Comparison of ENCODE assay signal across 8 cellular contexts in the genomic region with DNA sequence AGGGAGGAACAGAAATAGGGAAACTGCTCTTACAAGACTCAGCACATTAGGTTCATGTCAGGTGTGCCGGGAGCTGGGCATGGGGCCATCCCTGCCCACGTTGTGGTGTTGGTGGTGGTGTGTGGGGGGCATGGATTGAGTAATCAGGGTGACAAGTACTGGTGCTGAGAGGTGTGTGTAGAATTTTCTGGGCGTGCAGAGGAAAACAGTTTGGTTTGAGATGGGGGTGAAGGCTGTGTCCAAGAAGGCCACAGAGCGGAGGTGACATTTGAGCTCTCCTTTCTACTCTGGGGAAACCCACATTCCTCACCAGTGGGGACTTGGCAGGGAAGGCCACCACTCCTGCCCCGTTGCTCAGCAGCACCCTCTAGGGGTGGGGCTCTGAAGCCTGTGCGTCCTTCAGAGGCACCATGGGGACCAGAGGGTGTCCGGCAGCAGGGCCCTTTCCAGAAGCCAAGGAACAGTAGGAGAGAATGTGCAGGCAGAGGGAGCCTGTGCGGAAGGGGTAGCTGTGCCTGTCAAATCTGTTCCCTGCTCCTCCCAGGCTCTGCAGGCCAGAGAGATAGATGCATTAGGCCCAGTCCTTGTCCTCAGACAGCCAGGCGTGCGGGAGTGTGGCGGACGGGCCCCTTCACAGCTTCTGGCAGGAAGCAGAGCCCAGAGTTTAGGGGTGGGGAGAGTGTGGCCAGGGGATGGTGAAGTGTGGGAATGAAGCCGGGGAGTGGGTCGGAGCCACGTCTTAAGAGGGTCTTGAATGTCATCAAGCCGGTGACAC. TPM values are rescaled to one million over a fixed set of nuclear protein-coding genes. Genes with fewer than 3 reads are reported as not detected.
DNase-seq lines count a peak whose midpoint lies in the region; ATAC-seq, FAIRE-seq and TF ChIP-seq lines count a peak whose summit lies in the region.

No MANE protein-coding gene starts in this region.

- H3K4me1 ChIP-seq in cardiac muscle cell (ENCODE audit: low read depth) (peaks cover 61% of the 10 kb centered on the region), lower lobe of right lung (peaks cover 95% of the 10 kb centered on the region)

- no peak overlapping the region for H3K27ac ChIP-seq in cardiac muscle cell
- peak overlapping the region; percentile 78 for H3K27ac ChIP-seq in lower lobe of right lung

- H3K36me3 ChIP-seq in cardiac muscle cell: no peaks in the 10 kb centered on the region
- no peaks in the 10 kb centered on the region for H3K36me3 ChIP-seq in lower lobe of right lung

- peak; percentile 40 for FAIRE-seq in urothelium cell line (lab: Jason Lieb, UNC)

- H3K9me3 ChIP-seq in cardiac muscle cell (ENCODE audit: low read depth) (no peaks in the 10 kb centered on the region), lower lobe of right lung (no peaks in the 10 kb centered on the region)

- TF ChIP-seq CTCF in cardiac muscle cell (IDR thresholded peaks at IDR 0.05; ENCODE audit: low read depth, low read length) (peak; percentile 59), lower lobe of right lung (IDR thresholded peaks at IDR 0.05) (peak; percentile 58)

- H3K4me3 ChIP-seq in cardiac muscle cell (no peak overlapping the region), lower lobe of right lung (peak overlapping the region; percentile 17)

- DNase-seq in cardiac muscle cell (ENCODE audit: low read depth in 1 of 2, low spot score in 1 of 2): no peak
- DNase-seq in Right ventricle myocardium superior: no peak
- DNase-seq in activated T-cell treated with anti-CD3 and anti-CD28 coated beads, Interleukin-2, amount 50 U/mL, for 48 hours: peak; percentile 77 to 81
- no peak for DNase-seq in lower lobe of right lung
- peak; percentile 33 for DNase-seq in urothelium cell line (ENCODE audit: low spot score)
- DNase-seq in DMS 273 (lab: John Stamatoyannopoulos, UW; ENCODE audit: unreplicated experiment): no peak

- no peaks in the 10 kb centered on the region for H3K27me3 ChIP-seq in cardiac muscle cell
- H3K27me3 ChIP-seq in lower lobe of right lung (ENCODE audit: low read depth): no peaks in the 10 kb centered on the region

- intact Hi-C loops in Right ventricle myocardium superior (cut with DNase I) (loop anchor here (5.0 kb wide), 1 partner anchor 48 kb away; a partner anchor contains a TSS), lower lobe of right lung (cut with DNase I) (no loop called here)

- ATAC-seq in Right ventricle myocardium superior (ENCODE audit: poor library complexity) (no peak), lower lobe of right lung (peak; percentile 56 to 61), HG03196 (IDR thresholded peaks at IDR 0.05; ENCODE audit: unreplicated experiment) (no peak), GM21825 (IDR thresholded peaks at IDR 0.05; ENCODE audit: unreplicated experiment) (no peak)

RNA-seq across cellular contexts. Expression of a gene that starts 48.7 kb away (rescaled TPM):
- total RNA-seq in cardiac muscle cell (89.4 and 174 TPM in 2 replicates), Right ventricle myocardium superior (30.3 TPM), lower lobe of right lung (85.2 TPM)
- polyA plus RNA-seq in cardiac muscle cell: 48.8 and 64.9 TPM in 2 replicates

Comparison
In these comparisons a context has a peak if more than half of its experiments do, and no peak if none do; other contexts are left out.
1. DNase-seq: peak in activated T-cell treated with anti-CD3 and anti-CD28 coated beads, Interleukin-2, amount 50 U/mL, for 48 hours (2 of 2) and urothelium cell line (single experiment); none in cardiac muscle cell (0 of 2), Right ventricle myocardium superior (single experiment), lower lobe of right lung (single experiment) and DMS 273 (single experiment).
2. ATAC-seq: peak in lower lobe of right lung (2 of 2); none in Right ventricle myocardium superior (single experiment), HG03196 (single experiment) and GM21825 (single experiment).